15 cellular contexts compared by ENCODE assay signal in genomic region chr3:30673425-30674341, GRCh38.
DNase-seq lines count a peak whose midpoint lies in the region; ATAC-seq and TF ChIP-seq lines count a peak whose summit lies in the region.
"Had no signal": no experiment of that assay in that cellular context is flagged by ENCODE, and none has a peak within 500 bp of the region (broad histone marks: within the 10 kb centered on the region; RNA-seq: fewer than 3 reads in every experiment).

No MANE protein-coding gene starts in this region.

- CTCF ChIA-PET in activated CD4-positive, alpha-beta memory T cell treated with anti-CD3 and anti-CD28 coated beads for 36 hours (lab: Charles Lee) = interaction anchor here (1.4 kb wide), 1 partner anchor 354 kb away, joined by 3 read pairs; no protein-coding TSS in a partner anchor

- H3K4me1 ChIP-seq in right atrium auricular region (peaks cover 0 to 50% of the 10 kb centered on the region in 2 donors), vagina (peaks cover 54% of the 10 kb centered on the region)

- H3K4me3 ChIP-seq in right atrium auricular region = no peak overlapping the region
- H3K4me3 ChIP-seq in vagina = no peak overlapping the region

- TF ChIP-seq POLR2A in vagina (IDR thresholded peaks at IDR 0.05) = no peak

- peak overlapping the region; percentile 6 to 60 for H3K27ac ChIP-seq in right atrium auricular region
- H3K27ac ChIP-seq in vagina = peak overlapping the region; percentile 29
- H3K27ac ChIP-seq: epithelial cell of prostate had no signal

- no peaks in the 10 kb centered on the region for H3K27me3 Mint-ChIP-seq in natural killer cell (ENCODE audit: low read depth in 2 of 2)
- H3K27me3 Mint-ChIP-seq in natural killer cell treated with Interleukin-12 subunit alpha and Interleukin-12 subunit beta and Interleukin-15 and Interleukin-18, amount 100 ng/mL, for 72 hours = no peaks in the 10 kb centered on the region
- no peaks in the 10 kb centered on the region for H3K27me3 Mint-ChIP-seq in activated CD4-positive, alpha-beta memory T cell treated with anti-CD3 and anti-CD28 coated beads for 36 hours

- H3K36me3 ChIP-seq in right atrium auricular region (peaks cover 88% of the 10 kb centered on the region), vagina (peaks cover 0 to 55% of the 10 kb centered on the region in 2 donors)

- peak overlapping the region; percentile 75 to 84 for H3K27ac Mint-ChIP-seq in natural killer cell
- H3K27ac Mint-ChIP-seq in natural killer cell treated with Interleukin-12 subunit alpha and Interleukin-12 subunit beta and Interleukin-15 and Interleukin-18, amount 100 ng/mL, for 72 hours = peak overlapping the region in 1 of 2 donors; percentile 27
- peak overlapping the region; percentile 39 for H3K27ac Mint-ChIP-seq in activated CD4-positive, alpha-beta memory T cell treated with anti-CD3 and anti-CD28 coated beads for 36 hours

- H3K4me3 Mint-ChIP-seq in natural killer cell = no peak overlapping the region
- H3K4me3 Mint-ChIP-seq in natural killer cell treated with Interleukin-12 subunit alpha and Interleukin-12 subunit beta and Interleukin-15 and Interleukin-18, amount 100 ng/mL, for 72 hours = no peak overlapping the region
- H3K4me3 Mint-ChIP-seq in activated CD4-positive, alpha-beta memory T cell treated with anti-CD3 and anti-CD28 coated beads for 36 hours = peak overlapping the region; percentile 27
- H3K4me3 Mint-ChIP-seq: CD14-positive monocyte had no signal

- no peaks in the 10 kb centered on the region for H3K9me3 ChIP-seq in right atrium auricular region
- no peaks in the 10 kb centered on the region for H3K9me3 ChIP-seq in vagina

- TF ChIP-seq CTCF in natural killer cell (IDR thresholded peaks at IDR 0.05) (no peak), right atrium auricular region (IDR thresholded peaks at IDR 0.05) (no peak), vagina (IDR thresholded peaks at IDR 0.05) (no peak)

- no peaks in the 10 kb centered on the region for H3K9me3 Mint-ChIP-seq in natural killer cell
- no peaks in the 10 kb centered on the region for H3K9me3 Mint-ChIP-seq in natural killer cell treated with Interleukin-12 subunit alpha and Interleukin-12 subunit beta and Interleukin-15 and Interleukin-18, amount 100 ng/mL, for 72 hours
- no peaks in the 10 kb centered on the region for H3K9me3 Mint-ChIP-seq in activated CD4-positive, alpha-beta memory T cell treated with anti-CD3 and anti-CD28 coated beads for 36 hours
- H3K9me3 Mint-ChIP-seq: CD14-positive monocyte had no signal

- H3K36me3 Mint-ChIP-seq in natural killer cell = peaks cover 40% of the 10 kb centered on the region
- H3K36me3 Mint-ChIP-seq in natural killer cell treated with Interleukin-12 subunit alpha and Interleukin-12 subunit beta and Interleukin-15 and Interleukin-18, amount 100 ng/mL, for 72 hours = peaks cover 63% of the 10 kb centered on the region
- H3K36me3 Mint-ChIP-seq in activated CD4-positive, alpha-beta memory T cell treated with anti-CD3 and anti-CD28 coated beads for 36 hours = peaks cover 84% of the 10 kb centered on the region

- DNase-seq in natural killer cell (no peak), right atrium auricular region (ENCODE audit: low spot score) (no peak), vagina (ENCODE audit: extremely low spot score in 2 of 2) (no peak), left colon (no peak), D341Med (ENCODE audit: low spot score) (no peak), NCI-H345 (lab: John Stamatoyannopoulos, UW) (no peak)
- no peak for DNase-seq in natural killer cell treated with Interleukin-12 subunit alpha and Interleukin-12 subunit beta and Interleukin-15 and Interleukin-18, amount 100 ng/mL, for 72 hours (ENCODE audit: low spot score)
- no peak for DNase-seq in activated CD4-positive, alpha-beta memory T cell treated with anti-CD3 and anti-CD28 coated beads for 36 hours
- DNase-seq: activated CD8-positive, alpha-beta memory T cell treated with anti-CD3 and anti-CD28 coated beads, Interleukin-2, amount 50 U/mL, for 4 hours; GDM1; NCI-H1930; NCI-H82; stimulated activated CD4-positive, alpha-beta T cell treated with anti-CD3 and anti-CD28 coated beads, Interleukin-2, amount 100 ng/mL, for 48 hours had no signal

- peaks cover 77 to 87% of the 10 kb centered on the region in 2 donors for H3K4me1 Mint-ChIP-seq in natural killer cell
- peaks cover 49 to 54% of the 10 kb centered on the region in 2 donors for H3K4me1 Mint-ChIP-seq in natural killer cell treated with Interleukin-12 subunit alpha and Interleukin-12 subunit beta and Interleukin-15 and Interleukin-18, amount 100 ng/mL, for 72 hours (ENCODE audit: low read depth in 2 of 2)
- peaks cover 86% of the 10 kb centered on the region for H3K4me1 Mint-ChIP-seq in activated CD4-positive, alpha-beta memory T cell treated with anti-CD3 and anti-CD28 coated beads for 36 hours (ENCODE audit: low read depth)

- intact Hi-C loops in natural killer cell (cut with micrococcal nuclease) = no loop called here
- intact Hi-C loops in activated CD4-positive, alpha-beta memory T cell treated with anti-CD3 and anti-CD28 coated beads for 36 hours (cut with micrococcal nuclease) = no loop called here
- intact Hi-C loops in vagina (cut with DNase I) = no loop called here
- intact Hi-C loops in left colon (cut with DNase I, micrococcal nuclease) = no loop called here

- ATAC-seq in natural killer cell (peak in 1 of 3 donors; percentile 57), left colon (no peak)
- ATAC-seq in natural killer cell treated with Interleukin-12 subunit alpha and Interleukin-12 subunit beta and Interleukin-15 and Interleukin-18, amount 100 ng/mL, for 72 hours = no peak

- POLR2A ChIA-PET in activated CD4-positive, alpha-beta memory T cell treated with anti-CD3 and anti-CD28 coated beads for 36 hours (lab: Charles Lee) = no interaction called here

- H3K27me3 ChIP-seq in right atrium auricular region = no peaks in the 10 kb centered on the region
- no peaks in the 10 kb centered on the region for H3K27me3 ChIP-seq in vagina
